12 cellular contexts compared by ENCODE assay signal in genomic region chr10:104580321-104580720, GRCh38.
DNase-seq lines count a peak whose midpoint lies in the region; ATAC-seq, FAIRE-seq and TF ChIP-seq lines count a peak whose summit lies in the region.
"Had no signal": no experiment of that assay in that cellular context is flagged by ENCODE, and none has a peak within 500 bp of the region (broad histone marks: within the 10 kb centered on the region; RNA-seq: fewer than 3 reads in every experiment).

No MANE protein-coding gene starts in this region.

- TF ChIP-seq CTCF in K562 (IDR thresholded peaks at IDR 0.05 in 2 of 3, conservative IDR thresholded peaks at IDR 0.05 in 1 of 3; ENCODE audit: insufficient read depth in 2 of 3, low read depth in 1 of 3, low read length in 3 of 3): no peak
- no peak for TF ChIP-seq CTCF in left lung (IDR thresholded peaks at IDR 0.05)

- no peak overlapping the region for H3K4me3 Mint-ChIP-seq in activated T-cell treated with anti-CD3 and anti-CD28 coated beads, Interleukin-2, amount 50 U/mL, for 4 hours
- H3K4me3 Mint-ChIP-seq: IgD-negative memory B cell had no signal

- FAIRE-seq in K562 (lab: Jason Lieb, UNC): no peak

- TF ChIP-seq EP300 in K562 (IDR thresholded peaks at IDR 0.05; ENCODE audit: low read length): no peak

- H2AFZ ChIP-seq in ACC112 (ENCODE audit: low read length, unreplicated experiment): peak overlapping the region; percentile 52
- peak overlapping the region; percentile 78 for H2AFZ ChIP-seq in GM23248
- H2AFZ ChIP-seq in K562 (ENCODE audit: low read depth, low read length): peak overlapping the region; percentile 70; the same call in 1 of the 2 replicates

- H3K27me3 ChIP-seq in ACC112 (ENCODE audit: insufficient read depth, low read length): peaks cover 10% of the 10 kb centered on the region; the same call in 1 of the 2 replicates
- H3K27me3 ChIP-seq in GM23248 (replicated peaks; ENCODE audit: insufficient read depth): no peaks in the 10 kb centered on the region
- no peaks in the 10 kb centered on the region for H3K27me3 ChIP-seq in K562 (ENCODE audit: control insufficient read depth in 2 of 2, insufficient read depth in 2 of 2, low read length in 2 of 2)
- peaks cover 0 to 51% of the 10 kb centered on the region in 2 donors for H3K27me3 ChIP-seq in left lung
- H3K27me3 ChIP-seq: BE2C, uterus had no signal

- peak overlapping the region; percentile 73 for H3K9ac ChIP-seq in GM23248
- H3K9ac ChIP-seq in K562 (ENCODE audit: insufficient read depth in 1 of 2, low read depth in 2 of 2, low read length in 2 of 2): no peak overlapping the region

- DNase-seq in GM23248: peak; percentile 83
- DNase-seq in K562 (ENCODE audit: extremely low read depth in 1 of 4, low spot score in 3 of 4): no peak
- DNase-seq in left lung: no peak
- DNase-seq in SK-N-DZ (ENCODE audit: low spot score): no peak
- no peak for DNase-seq in activated T-cell treated with anti-CD3 and anti-CD28 coated beads, Interleukin-2, amount 50 U/mL, for 4 hours
- DNase-seq in kidney glomerular epithelial cell (lab: John Stamatoyannopoulos, UW): no peak
- no peak for DNase-seq in stimulated activated CD4-positive, alpha-beta T cell treated with anti-CD3 and anti-CD28 coated beads, Interleukin-2, amount 100 ng/mL, for 24 hours

- POLR2A ChIA-PET in K562 (lab: Yijun Ruan, JAX): no interaction called here

- no peaks in the 10 kb centered on the region for H3K36me3 Mint-ChIP-seq in activated T-cell treated with anti-CD3 and anti-CD28 coated beads, Interleukin-2, amount 50 U/mL, for 4 hours (ENCODE audit: insufficient read depth)

- H3K9me1 ChIP-seq in K562 (ENCODE audit: control insufficient read depth, insufficient read depth, low read length): no peaks in the 10 kb centered on the region

- H3K4me1 ChIP-seq in ACC112 (ENCODE audit: control insufficient read depth, insufficient read depth, low read length, unreplicated experiment): no peaks in the 10 kb centered on the region
- H3K4me1 ChIP-seq in GM23248 (ENCODE audit: insufficient read depth): peaks cover 27% of the 10 kb centered on the region
- H3K4me1 ChIP-seq in K562 (replicated peaks in 1 of 2; ENCODE audit: control insufficient read depth in 2 of 2, insufficient read depth in 2 of 2, low read length in 2 of 2): peaks cover 0 to 4% of the 10 kb centered on the region in 2 experiments; a peak in 1 of 5 replicates
- H3K4me1 ChIP-seq in left lung: no peaks in the 10 kb centered on the region
- H3K4me1 ChIP-seq: BE2C, uterus had no signal

- WGBS in GM23248 (ENCODE audit: low coverage in 1 of 2, low lambda C conversion rate in 2 of 2, missing lambda C conversion rate in 2 of 2), 2 experiments: 3 to 4% methylated on average over 13 of the region's 13 CpGs
- WGBS in K562 (ENCODE audit: insufficient coverage, low coverage, missing lambda C conversion rate): 5% methylated on average over 11 of the region's 13 CpGs

- H3K27ac ChIP-seq in ACC112 (ENCODE audit: low read depth, low read length) (no peak overlapping the region), GM23248 (peak overlapping the region; percentile 51), K562 (ENCODE audit: extremely low read depth, low read depth, low read length) (no peak overlapping the region), left lung (no peak overlapping the region)
- H3K27ac ChIP-seq: SK-N-MC, uterus had no signal

- H3F3A ChIP-seq in GM23248 (ENCODE audit: insufficient read depth): peaks cover 14% of the 10 kb centered on the region

- ATAC-seq in K562: no peak
- peak; percentile 68 for ATAC-seq in left lung
- ATAC-seq in activated T-cell treated with anti-CD3 and anti-CD28 coated beads, Interleukin-2, amount 50 U/mL, for 4 hours: no peak

- CTCF ChIA-PET in K562 (lab: Yijun Ruan, JAX; ENCODE audit: low intra/inter-chr PET ratio): interaction anchor here (1.1 kb wide), 1 partner anchor 173 kb away, joined by 3 read pairs; no protein-coding TSS in a partner anchor

- H3K9me3 ChIP-seq in GM23248 (ENCODE audit: low read depth) (no peaks in the 10 kb centered on the region), K562 (replicated peaks; ENCODE audit: control insufficient read depth, insufficient read depth, low read depth, low read length) (no peaks in the 10 kb centered on the region), left lung (no peaks in the 10 kb centered on the region)
- H3K9me3 ChIP-seq: BE2C, uterus had no signal

- peaks cover 4% of the 10 kb centered on the region for H3K4me1 Mint-ChIP-seq in activated T-cell treated with anti-CD3 and anti-CD28 coated beads, Interleukin-2, amount 50 U/mL, for 4 hours (ENCODE audit: low read depth)

- H4K20me1 ChIP-seq in GM23248 (ENCODE audit: insufficient read depth): no peaks in the 10 kb centered on the region
- H4K20me1 ChIP-seq in K562 (replicated peaks; ENCODE audit: control insufficient read depth, insufficient read depth, low read length): no peaks in the 10 kb centered on the region

- H3K9me3 Mint-ChIP-seq in activated T-cell treated with anti-CD3 and anti-CD28 coated beads, Interleukin-2, amount 50 U/mL, for 4 hours: no peaks in the 10 kb centered on the region

- no peak for TF ChIP-seq RAD21 in K562 (CRISPR knock-in tag; conservative IDR thresholded peaks at IDR 0.05 in 1 of 2, IDR thresholded peaks at IDR 0.05 in 1 of 2)

- BruUV-seq in K562 (replicated peaks; lab: Mats Ljungman, UMichigan): no TSS peak

- H3K27me3 Mint-ChIP-seq in activated T-cell treated with anti-CD3 and anti-CD28 coated beads, Interleukin-2, amount 50 U/mL, for 4 hours (ENCODE audit: low read depth): peaks cover 16% of the 10 kb centered on the region

- H3K79me2 ChIP-seq in ACC112 (ENCODE audit: control insufficient read depth, insufficient read depth, low read length, unreplicated experiment) (no peaks in the 10 kb centered on the region), GM23248 (ENCODE audit: insufficient read depth) (no peaks in the 10 kb centered on the region), K562 (ENCODE audit: control insufficient read depth, insufficient read depth, low read length) (no peaks in the 10 kb centered on the region)

- no peaks in the 10 kb centered on the region for H3K9me2 ChIP-seq in GM23248 (ENCODE audit: insufficient read depth)

- H3K4me3 ChIP-seq in ACC112 (ENCODE audit: low read depth, low read length) (peak overlapping the region; percentile 43; the same call in 1 of the 2 replicates), GM23248 (peak overlapping the region; percentile 66), K562 (no peak overlapping the region), left lung (no peak overlapping the region)
- H3K4me3 ChIP-seq: SK-N-MC, uterus had no signal

- TF ChIP-seq POLR2A in K562 (conservative IDR thresholded peaks at IDR 0.05): no peak

- H3K4me2 ChIP-seq in GM23248 (ENCODE audit: unreplicated experiment) (peak overlapping the region; percentile 89), K562 (ENCODE audit: insufficient read depth, low read length) (peak overlapping the region; percentile 1; the same call in 1 of the 2 replicates)

- in situ Hi-C loops in GM23248 (cut with MboI) (no loop called here), K562 (cut with MboI) (no loop called here)

- no peaks in the 10 kb centered on the region for H3K36me3 ChIP-seq in ACC112 (ENCODE audit: insufficient read depth, low read length)
- no peaks in the 10 kb centered on the region for H3K36me3 ChIP-seq in GM23248 (ENCODE audit: low read depth)
- H3K36me3 ChIP-seq in K562 (ENCODE audit: control insufficient read depth, insufficient read depth, low read length): no peaks in the 10 kb centered on the region
- no peaks in the 10 kb centered on the region for H3K36me3 ChIP-seq in left lung
- H3K36me3 ChIP-seq: BE2C, uterus had no signal

- intact Hi-C loops in K562 (cut with micrococcal nuclease): no loop called here
- intact Hi-C loops in left lung (cut with DNase I): no loop called here

TF ChIP-seq in K562, 482 proteins besides CTCF, POLR2A, EP300 and RAD21 (continues in another document):
- TF ChIP-seq ARID4B (CRISPR knock-in tag; IDR thresholded peaks at IDR 0.05) (no peak), ZNF408 (CRISPR knock-in tag; IDR thresholded peaks at IDR 0.05; ENCODE audit: low read depth) (no peak)

Comparison
In these comparisons a context has a peak if more than half of its experiments do, and no peak if none do; other contexts are left out.
1. H3K4me3 ChIP-seq: peak in ACC112 (single experiment) and GM23248 (single experiment); none in K562 (single experiment) and left lung (0 of 2).
2. Peak in every context shown above with its lines, with median percentiles within 50 percentile points of each other: H2AFZ ChIP-seq.